Comparison of ENCODE assay signal across 30 cellular contexts in the genomic region with DNA sequence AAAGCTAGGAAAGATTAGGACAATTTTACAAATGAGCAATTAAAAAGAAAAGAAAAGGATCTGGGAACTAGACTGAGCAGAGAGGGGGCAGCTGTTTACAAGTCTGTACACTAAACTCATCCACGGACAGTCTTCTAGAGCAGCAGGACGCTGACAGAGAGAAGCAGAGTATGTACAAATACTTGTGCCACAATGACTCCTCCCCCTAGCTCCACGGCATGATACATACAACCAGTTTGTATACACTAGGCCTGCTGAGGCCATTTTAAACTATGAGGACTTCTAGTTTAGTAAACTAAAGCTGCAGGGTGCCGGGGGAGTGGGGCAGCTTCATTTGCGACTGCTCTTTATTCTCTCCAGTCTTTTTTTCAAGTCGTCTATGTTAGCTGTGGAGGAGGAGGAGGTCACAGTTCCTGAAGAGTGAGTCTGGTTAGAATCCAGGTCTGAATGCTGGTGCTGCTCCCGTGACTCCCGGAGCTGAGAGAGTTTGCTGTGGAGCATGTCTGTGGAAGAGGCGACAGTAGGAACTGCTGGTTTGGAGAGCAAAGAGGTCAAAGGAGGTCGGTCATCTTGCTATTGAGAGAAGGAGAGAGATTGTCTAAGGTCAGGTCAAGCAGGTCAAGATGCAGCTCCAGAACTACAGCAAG. TPM values are rescaled to one million over a fixed set of nuclear protein-coding genes. Genes with fewer than 3 reads are reported as not detected.
DNase-seq lines count a peak whose midpoint lies in the region; ATAC-seq, FAIRE-seq and TF ChIP-seq lines count a peak whose summit lies in the region.
"Had no signal": no experiment of that assay in that cellular context is flagged by ENCODE, and none has a peak within 500 bp of the region (broad histone marks: within the 10 kb centered on the region; RNA-seq: fewer than 3 reads in every experiment).

No MANE protein-coding gene starts in this region.

- no peak overlapping the region for H3K4me2 ChIP-seq in IMR-90 (ENCODE audit: low read depth, low read length)
- H3K4me2 ChIP-seq in K562 (ENCODE audit: insufficient read depth, low read length), result no peak overlapping the region
- no peak overlapping the region for H3K4me2 ChIP-seq in mesenchymal stem cell (ENCODE audit: low read length, poor library complexity, severe bottlenecking)

- H3K9ac ChIP-seq in IMR-90 (ENCODE audit: low read depth, low read length) (no peak overlapping the region), K562 (ENCODE audit: insufficient read depth in 1 of 2, low read depth in 2 of 2, low read length in 2 of 2) (no peak overlapping the region), mesenchymal stem cell (ENCODE audit: low read length) (no peak overlapping the region)

- DNase-seq in A673 (ENCODE audit: low spot score) (no peak), IMR-90 (peak; percentile 39), K562 (ENCODE audit: extremely low read depth in 1 of 4, low spot score in 3 of 4) (peak in 1 of 4 experiments; percentile 8), mesenchymal stem cell (peak; percentile 75), NCI-H2196 treated with DMSO at 0.1 percent for 48 hours (lab: John Stamatoyannopoulos, UW; ENCODE audit: unreplicated experiment) (no peak), DMS 273 (lab: John Stamatoyannopoulos, UW; ENCODE audit: unreplicated experiment) (no peak)
- DNase-seq: activated CD4-positive, alpha-beta T cell treated with anti-CD3 and anti-CD28 coated beads, Interleukin-2, amount 10 ng/mL, durations not matched to agents 24 days and 14 days; activated CD8-positive, alpha-beta memory T cell treated with anti-CD3 and anti-CD28 coated beads, Interleukin-2, amount 10 ng/mL, durations not matched to agents 7 days and 5 days; activated naive CD4-positive, alpha-beta T cell treated with anti-CD3 and anti-CD28 coated beads, Interleukin-2, amount 10 ng/mL, durations not matched to agents 7 days and 5 days; activated T-cell treated with anti-CD3 and anti-CD28 coated beads, Interleukin-2, amount 50 U/mL, for 72 hours; anterior cingulate cortex; dorsolateral prefrontal cortex; mesendoderm; MM.1S; naive B cell; NCI-H1436 treated with DMSO at 0.1 percent for 48 hours; NCI-H2171 treated with DMSO at 0.1 percent for 48 hours; NCI-H82; occipital lobe; T-helper 9 cell; WERI-Rb-1 had no signal

- H3K9me3 ChIP-seq in A673 (ENCODE audit: low read depth, low read length, poor library complexity, severe bottlenecking) (no peaks in the 10 kb centered on the region), IMR-90 (ENCODE audit: control insufficient read depth, insufficient read depth, low read length) (no peaks in the 10 kb centered on the region), K562 (replicated peaks; ENCODE audit: control insufficient read depth, insufficient read depth, low read depth, low read length) (no peaks in the 10 kb centered on the region), mesenchymal stem cell (ENCODE audit: control insufficient read depth, low read length) (no peaks in the 10 kb centered on the region)
- H3K9me3 ChIP-seq: suprapubic skin had no signal

- no peak overlapping the region for H2AFZ ChIP-seq in IMR-90 (replicated peaks; ENCODE audit: low read length, poor library complexity)
- no peak overlapping the region for H2AFZ ChIP-seq in K562 (ENCODE audit: low read depth, low read length)
- H2AFZ ChIP-seq in mesenchymal stem cell (ENCODE audit: low read depth, low read length), result no peak overlapping the region

- TF ChIP-seq RAD21 in IMR-90 (IDR thresholded peaks at IDR 0.05; ENCODE audit: low read length) (no peak), K562 (CRISPR knock-in tag; conservative IDR thresholded peaks at IDR 0.05 in 1 of 2, IDR thresholded peaks at IDR 0.05 in 1 of 2) (no peak)

- dilution Hi-C loops in IMR-90 (cut with HindIII; ENCODE audit: low sequenced_read_pairs, unreplicated experiment), result no loop called here

- H3K14ac ChIP-seq in IMR-90 (replicated peaks; ENCODE audit: low read depth, low read length), result no peak overlapping the region
- no peak overlapping the region for H3K14ac ChIP-seq in mesenchymal stem cell (ENCODE audit: low read length in 2 of 2)

- no peaks in the 10 kb centered on the region for H3K79me2 ChIP-seq in K562 (ENCODE audit: control insufficient read depth, insufficient read depth, low read length)

- H2BK15ac ChIP-seq in IMR-90 (ENCODE audit: low read depth, low read length), result no peak overlapping the region
- H2BK15ac ChIP-seq in mesenchymal stem cell (ENCODE audit: low read depth, poor library complexity, severe bottlenecking), result no peak overlapping the region

- CTCF ChIA-PET in A673 (lab: Charles Lee) (no interaction called here), IMR-90 (lab: Yijun Ruan, JAX) (no interaction called here), K562 (lab: Yijun Ruan, JAX; ENCODE audit: low intra/inter-chr PET ratio) (no interaction called here)

- intact Hi-C loops in A673 (cut with micrococcal nuclease; ENCODE audit: unreplicated experiment), result no loop called here
- intact Hi-C loops in IMR-90 (cut with micrococcal nuclease), result no loop called here
- intact Hi-C loops in K562 (cut with micrococcal nuclease), result no loop called here

- peak overlapping the region; percentile 66 for H2AK9ac ChIP-seq in IMR-90 (replicated peaks; ENCODE audit: low read depth, low read length, poor library complexity)

- H4K5ac ChIP-seq in IMR-90 (ENCODE audit: low read depth, low read length), result no peak overlapping the region

- TF ChIP-seq CTCF in A673 (conservative IDR thresholded peaks at IDR 0.05; ENCODE audit: low read depth, low read length) (no peak), IMR-90 (conservative IDR thresholded peaks at IDR 0.05; ENCODE audit: low read depth, low read length) (no peak), K562 (IDR thresholded peaks at IDR 0.05 in 2 of 3, conservative IDR thresholded peaks at IDR 0.05 in 1 of 3; ENCODE audit: insufficient read depth in 2 of 3, low read depth in 1 of 3, low read length in 3 of 3) (no peak)

- H3K27ac ChIP-seq in A673 (ENCODE audit: low read depth, low read length, poor library complexity, severe bottlenecking) (no peak overlapping the region), IMR-90 (ENCODE audit: insufficient read depth, low read length) (no peak overlapping the region), K562 (ENCODE audit: extremely low read depth, low read depth, low read length) (no peak overlapping the region), mesenchymal stem cell (ENCODE audit: low read length, poor library complexity, severe bottlenecking) (no peak overlapping the region)
- H3K27ac ChIP-seq: C4-2B, epithelial cell of prostate, suprapubic skin, WERI-Rb-1 had no signal

- H2BK12ac ChIP-seq in mesenchymal stem cell (ENCODE audit: low read length in 2 of 2), result no peak overlapping the region

- H4K8ac ChIP-seq in IMR-90 (ENCODE audit: low read depth in 2 of 2, low read length in 2 of 2) (no peak overlapping the region), mesenchymal stem cell (ENCODE audit: low read length) (no peak overlapping the region)

- no peak overlapping the region for H2BK20ac ChIP-seq in IMR-90 (ENCODE audit: low read depth, low read length)

- ATAC-seq in IMR-90 (ENCODE audit: low read depth), result peak; percentile 81
- no peak for ATAC-seq in K562
- ATAC-seq in HG03159 (IDR thresholded peaks at IDR 0.05; ENCODE audit: unreplicated experiment), result no peak
- ATAC-seq: activated CD8-positive, alpha-beta memory T cell treated with anti-CD3 and anti-CD28 coated beads, Interleukin-2, amount 10 ng/mL, durations not matched to agents 7 days and 5 days; activated T-cell treated with anti-CD3 and anti-CD28 coated beads, Interleukin-2, amount 50 U/mL, for 72 hours; Right ventricle myocardium inferior; stimulated activated memory B cell treated with anti-CD40 and anti-IgM and Interleukin-4, amounts not matched to agents 10 μg/mL and 1 μg/mL and 100 μg/mL, for 72 hours had no signal

- peaks cover 80% of the 10 kb centered on the region for H3K36me3 ChIP-seq in A673 (ENCODE audit: insufficient read depth, low read length, poor library complexity, severe bottlenecking)
- H3K36me3 ChIP-seq in IMR-90 (ENCODE audit: control insufficient read depth, insufficient read depth, low read length), result peaks cover 52% of the 10 kb centered on the region
- H3K36me3 ChIP-seq in K562 (ENCODE audit: control insufficient read depth, insufficient read depth, low read length), result peaks cover 76% of the 10 kb centered on the region
- peaks cover 51 to 77% of the 10 kb centered on the region in 2 experiments for H3K36me3 ChIP-seq in mesenchymal stem cell (ENCODE audit: control insufficient read depth in 1 of 2, insufficient read depth in 2 of 2, low read depth in 1 of 2, low read length in 2 of 2)

- no peak for TF ChIP-seq POLR2A in IMR-90 (IDR thresholded peaks at IDR 0.05; ENCODE audit: low read depth, low read length)
- TF ChIP-seq POLR2A in K562 (conservative IDR thresholded peaks at IDR 0.05), result no peak

- BruUV-seq in A673 (replicated peaks; lab: Mats Ljungman, UMichigan), result TSS peak; percentile 70
- BruUV-seq in IMR-90 (replicated peaks; lab: Mats Ljungman, UMichigan), result TSS peak; percentile 95
- TSS peak; percentile 43 for BruUV-seq in K562 (replicated peaks; lab: Mats Ljungman, UMichigan)

- no peaks in the 10 kb centered on the region for H3K27me3 ChIP-seq in A673 (replicated peaks; ENCODE audit: insufficient read depth, low read depth, low read length, poor library complexity)
- no peaks in the 10 kb centered on the region for H3K27me3 ChIP-seq in IMR-90 (ENCODE audit: control insufficient read depth, insufficient read depth, low read length)
- no peaks in the 10 kb centered on the region for H3K27me3 ChIP-seq in K562 (ENCODE audit: control insufficient read depth in 2 of 2, insufficient read depth in 2 of 2, low read length in 2 of 2)
- H3K27me3 ChIP-seq in mesenchymal stem cell (ENCODE audit: control insufficient read depth in 1 of 2, insufficient read depth in 1 of 2, low read length in 2 of 2), result no peaks in the 10 kb centered on the region
- H3K27me3 ChIP-seq: dorsolateral prefrontal cortex, suprapubic skin had no signal

- H2AK5ac ChIP-seq in IMR-90 (ENCODE audit: low read depth, low read length) (no peak overlapping the region), mesenchymal stem cell (ENCODE audit: low read length, severe bottlenecking) (no peak overlapping the region)

- POLR2A ChIA-PET in A673 (lab: Charles Lee; ENCODE audit: low non-redundant PET) (no interaction called here), IMR-90 (lab: Charles Lee; ENCODE audit: unreplicated experiment) (interaction anchor here (0.6 kb wide), 1 partner anchor 46 kb away, joined by 11 read pairs; no protein-coding TSS in a partner anchor), K562 (lab: Yijun Ruan, JAX) (interaction anchor here (0.6 to 2.0 kb wide), 8 partner anchors 9 to 86 kb away, joined by 3 to 6 read pairs (median 4); no protein-coding TSS in a partner anchor)

- H4K20me1 ChIP-seq in IMR-90 (ENCODE audit: insufficient read depth, low read length) (peaks cover 3% of the 10 kb centered on the region; the same call in 1 of the 2 replicates), K562 (replicated peaks; ENCODE audit: control insufficient read depth, insufficient read depth, low read length) (no peaks in the 10 kb centered on the region)

- H3K9me1 ChIP-seq in IMR-90 (ENCODE audit: insufficient read depth, low read length) (peaks cover 4% of the 10 kb centered on the region; the same call in 1 of the 2 replicates), K562 (ENCODE audit: control insufficient read depth, insufficient read depth, low read length) (no peaks in the 10 kb centered on the region)

- no peak overlapping the region for H2BK120ac ChIP-seq in IMR-90 (ENCODE audit: low read depth, low read length)
- H2BK120ac ChIP-seq in mesenchymal stem cell (ENCODE audit: low read depth, low read length), result no peak overlapping the region

- H2BK5ac ChIP-seq in IMR-90 (ENCODE audit: low read depth, low read length, poor library complexity, severe bottlenecking), result no peak overlapping the region
- H2BK5ac ChIP-seq in mesenchymal stem cell (ENCODE audit: low read depth, low read length, poor library complexity, severe bottlenecking), result no peak overlapping the region

- H3K4me3 ChIP-seq in A673 (ENCODE audit: low read depth, low read length, poor library complexity, severe bottlenecking), result no peak overlapping the region
- no peak overlapping the region for H3K4me3 ChIP-seq in IMR-90 (ENCODE audit: insufficient read depth, low read depth, low read length)
- no peak overlapping the region for H3K4me3 ChIP-seq in K562
- H3K4me3 ChIP-seq in mesenchymal stem cell (ENCODE audit: insufficient read depth in 1 of 2, low read depth in 1 of 2, low read length in 2 of 2), result no peak overlapping the region
- H3K4me3 ChIP-seq: dorsolateral prefrontal cortex, skin epidermis, suprapubic skin had no signal

- H3K18ac ChIP-seq in IMR-90 (ENCODE audit: low read depth, low read length) (no peak overlapping the region), mesenchymal stem cell (ENCODE audit: low read depth in 1 of 2, low read length in 2 of 2) (no peak overlapping the region)

- H3K79me1 ChIP-seq in IMR-90 (ENCODE audit: low read depth in 1 of 2, low read length in 2 of 2) (peaks cover 0 to 3% of the 10 kb centered on the region in 2 experiments; a peak in 2 of 4 replicates), mesenchymal stem cell (replicated peaks; ENCODE audit: low read length, poor library complexity, severe bottlenecking) (peaks cover 3% of the 10 kb centered on the region)

- no peak overlapping the region for H3K23ac ChIP-seq in IMR-90 (ENCODE audit: low read depth, low read length)
- no peak overlapping the region for H3K23ac ChIP-seq in mesenchymal stem cell (ENCODE audit: low read length in 2 of 2)

- no peak overlapping the region for H3K56ac ChIP-seq in IMR-90 (ENCODE audit: extremely low read depth, insufficient read depth, low read length)

- no peak for TF ChIP-seq EP300 in K562 (IDR thresholded peaks at IDR 0.05; ENCODE audit: low read length)

- no peak for FAIRE-seq in K562 (lab: Jason Lieb, UNC)

- in situ Hi-C loops in IMR-90 (cut with MboI; ENCODE audit: low sequenced_read_pairs), result no loop called here
- in situ Hi-C loops in K562 (cut with MboI), result loop anchor here (10.0 kb wide), 1 partner anchor 391 kb away; no protein-coding TSS in a partner anchor

- H3K4me1 ChIP-seq in A673 (ENCODE audit: insufficient read depth, low read length, poor library complexity, severe bottlenecking), result no peaks in the 10 kb centered on the region
- peaks cover 4% of the 10 kb centered on the region for H3K4me1 ChIP-seq in IMR-90 (ENCODE audit: control insufficient read depth, insufficient read depth, low read length)
- no peaks in the 10 kb centered on the region; a peak in 1 of 5 replicates for H3K4me1 ChIP-seq in K562 (replicated peaks in 1 of 2; ENCODE audit: control insufficient read depth in 2 of 2, insufficient read depth in 2 of 2, low read length in 2 of 2)
- no peaks in the 10 kb centered on the region for H3K4me1 ChIP-seq in mesenchymal stem cell (ENCODE audit: control insufficient read depth, insufficient read depth, low read depth, low read length)
- H3K4me1 ChIP-seq: suprapubic skin had no signal

- H3K4ac ChIP-seq in IMR-90 (ENCODE audit: low read depth, low read length) (no peak overlapping the region), mesenchymal stem cell (ENCODE audit: low read depth in 1 of 2, low read length in 2 of 2) (no peak overlapping the region)

- H4K91ac ChIP-seq in IMR-90 (ENCODE audit: insufficient read depth, low read depth, low read length), result no peak overlapping the region
- H4K91ac ChIP-seq in mesenchymal stem cell (ENCODE audit: low read length), result no peak overlapping the region

- 100% methylated on average over 3 of the region's 10 CpGs; no CpG with 5 or more reads in 1 of the 2 experiments for WGBS in IMR-90 (ENCODE audit: extremely low coverage in 2 of 2, insufficient read length in 1 of 2), 2 experiments
- 90% methylated on average over 9 of the region's 10 CpGs for WGBS in K562 (ENCODE audit: insufficient coverage, low coverage, missing lambda C conversion rate)
- WGBS in mesenchymal stem cell, result 85% methylated on average over 7 of the region's 10 CpGs

RNA-seq across cellular contexts. Expression of a gene that starts 24.8 kb away (rescaled TPM):
- total RNA-seq in A673 (2021), result not detected in 2 replicates
- total RNA-seq in IMR-90 (2012; rRNA removed), result not detected in 2 replicates
- not detected in 2 replicates for polyA plus RNA-seq in IMR-90 (2012; rRNA removed)
- 0.02 TPM in 2 replicates for polyA plus RNA-seq in IMR-90 (2012; cell fraction: cytosol; rRNA removed)
- 0.16 and 0.70 TPM in 2 replicates for polyA plus RNA-seq in IMR-90 (2012; cell fraction: nucleus; rRNA removed; ENCODE audit: low replicate concordance)
- not detected in 2 replicates for total RNA-seq in K562 (2011; cell fraction: chromatin; rRNA removed; ENCODE audit: low replicate concordance)
- not detected in 2 replicates for total RNA-seq in K562 (2011; cell fraction: nucleolus; rRNA removed)
- total RNA-seq in K562 (2011; cell fraction: nucleoplasm; rRNA removed), result not detected in 2 replicates
- not detected in 2 replicates for total RNA-seq in K562 (2014; rRNA removed)
- not detected in 2 replicates for total RNA-seq in K562 (2014; rRNA removed; fragmentation: Illumina TruSeq; extraction: Trizol)
- total RNA-seq in K562 (2015; rRNA removed; fragmentation: Illumina TruSeq; extraction: Trizol), result not detected in 2 replicates
- 0.16 and 0.22 TPM in 2 replicates for total RNA-seq in K562 (2021)
- polyA plus RNA-seq in K562 (2011; rRNA removed), result not detected in 2 replicates
- not detected in 2 replicates for polyA plus RNA-seq in K562 (2011; cell fraction: cytosol; rRNA removed)
- not detected in 2 replicates for polyA plus RNA-seq in K562 (2011; cell fraction: nucleus; rRNA removed)
- polyA plus RNA-seq in K562 (2012), result not detected in 2 replicates
- not detected in 2 replicates for polyA plus RNA-seq in K562 (2014; fragmentation: Illumina TruSeq; extraction: Trizol)
- polyA plus RNA-seq in K562 (2014; fragmentation: Nextera tagmentation; extraction: Ambion mirVana), result not detected
- not detected in 2 replicates for polyA plus RNA-seq in K562 (2014; rRNA removed)
- polyA minus RNA-seq in K562 (2011; rRNA and poly(A)+ RNA removed), result not detected in 2 replicates
- polyA minus RNA-seq in K562 (2011; cell fraction: cytosol; rRNA and poly(A)+ RNA removed), result 2.4 TPM in 1 of 2 replicates, not detected in the other
- polyA minus RNA-seq in K562 (2011; cell fraction: nucleus; rRNA and poly(A)+ RNA removed), result not detected in 2 replicates
- polyA plus RNA-seq in mesenchymal stem cell (2013, experiment 1 of 2), result not detected
- not detected for polyA plus RNA-seq in mesenchymal stem cell (2013, experiment 2 of 2)
- total RNA-seq: activated CD8-positive, alpha-beta memory T cell treated with anti-CD3 and anti-CD28 coated beads, Interleukin-2, amount 10 ng/mL, durations not matched to agents 7 days and 5 days; activated T-cell treated with anti-CD3 and anti-CD28 coated beads, Interleukin-2, amount 50 U/mL, for 72 hours; Right ventricle myocardium inferior; urinary bladder had no signal
- polyA plus RNA-seq: AG04450 had no signal

RNA-seq across cellular contexts. Expression of a gene that starts 43.0 kb away (rescaled TPM):
- 33.9 and 40.1 TPM in 2 replicates for total RNA-seq in A673 (2021)
- 9.5 and 10.3 TPM in 2 replicates for total RNA-seq in IMR-90 (2012; rRNA removed)
- polyA plus RNA-seq in IMR-90 (2012; rRNA removed), result 10.4 and 11.1 TPM in 2 replicates
- 5.4 and 8.6 TPM in 2 replicates for polyA plus RNA-seq in IMR-90 (2012; cell fraction: cytosol; rRNA removed)
- polyA plus RNA-seq in IMR-90 (2012; cell fraction: nucleus; rRNA removed; ENCODE audit: low replicate concordance), result 16.7 and 32.2 TPM in 2 replicates
- total RNA-seq in K562 (2011; cell fraction: chromatin; rRNA removed; ENCODE audit: low replicate concordance), result 16.0 and 39.3 TPM in 2 replicates
- total RNA-seq in K562 (2011; cell fraction: nucleolus; rRNA removed), result 22.9 and 32.4 TPM in 2 replicates
- 20.5 and 21.6 TPM in 2 replicates for total RNA-seq in K562 (2011; cell fraction: nucleoplasm; rRNA removed)
- 11.8 and 12.2 TPM in 2 replicates for total RNA-seq in K562 (2014; rRNA removed)
- total RNA-seq in K562 (2014; rRNA removed; fragmentation: Illumina TruSeq; extraction: Trizol), result 7.3 and 7.4 TPM in 2 replicates
- 12.8 and 14.1 TPM in 2 replicates for total RNA-seq in K562 (2015; rRNA removed; fragmentation: Illumina TruSeq; extraction: Trizol)
- 17.4 and 18.4 TPM in 2 replicates for total RNA-seq in K562 (2021)
- polyA plus RNA-seq in K562 (2011; rRNA removed), result 4.5 and 7.6 TPM in 2 replicates
- 5.7 and 12.0 TPM in 2 replicates for polyA plus RNA-seq in K562 (2011; cell fraction: cytosol; rRNA removed)
- 13.3 and 21.7 TPM in 2 replicates for polyA plus RNA-seq in K562 (2011; cell fraction: nucleus; rRNA removed)
- polyA plus RNA-seq in K562 (2012), result 8.5 and 12.1 TPM in 2 replicates
- 7.4 and 10.8 TPM in 2 replicates for polyA plus RNA-seq in K562 (2014; fragmentation: Illumina TruSeq; extraction: Trizol)
- under 1 TPM; 0.15 to 0.38 TPM for polyA plus RNA-seq in K562 (2014; fragmentation: Nextera tagmentation; extraction: Ambion mirVana)
- polyA plus RNA-seq in K562 (2014; rRNA removed), result 7.0 and 10.0 TPM in 2 replicates
- 4.6 and 4.8 TPM in 2 replicates for polyA minus RNA-seq in K562 (2011; rRNA and poly(A)+ RNA removed)
- 5.2 and 8.7 TPM in 2 replicates for polyA minus RNA-seq in K562 (2011; cell fraction: cytosol; rRNA and poly(A)+ RNA removed)
- 14.1 and 19.8 TPM in 2 replicates for polyA minus RNA-seq in K562 (2011; cell fraction: nucleus; rRNA and poly(A)+ RNA removed)
- polyA plus RNA-seq in mesenchymal stem cell (2013, experiment 1 of 2), result 5.9 TPM
- polyA plus RNA-seq in mesenchymal stem cell (2013, experiment 2 of 2), result 5.5 TPM

RNA-seq across cellular contexts. Expression of a gene that starts 43.4 kb away (rescaled TPM):
- total RNA-seq in A673 (2021) (89.3 and 92.8 TPM in 2 replicates), IMR-90 (2012; rRNA removed) (28.1 and 46.6 TPM in 2 replicates), K562 (2014; rRNA removed) (7.4 and 11.1 TPM in 2 replicates), K562 (2014; rRNA removed; fragmentation: Illumina TruSeq; extraction: Trizol) (5.9 and 6.9 TPM in 2 replicates), K562 (2015; rRNA removed; fragmentation: Illumina TruSeq; extraction: Trizol) (10.7 and 11.3 TPM in 2 replicates), K562 (2021) (30.3 and 30.4 TPM in 2 replicates)
- polyA plus RNA-seq in IMR-90 (2012; rRNA removed) (75.7 and 78.8 TPM in 2 replicates), K562 (2011; rRNA removed) (8.2 and 13.2 TPM in 2 replicates), K562 (2014; fragmentation: Illumina TruSeq; extraction: Trizol) (25.0 and 26.7 TPM in 2 replicates), K562 (2014; fragmentation: Nextera tagmentation; extraction: Ambion mirVana) (1 to 10 TPM; 3.6 to 5.7 TPM), K562 (2014; rRNA removed) (14.1 and 14.2 TPM in 2 replicates)
- 77.3 and 77.9 TPM in 2 replicates for polyA plus RNA-seq in IMR-90 (2012; cell fraction: cytosol; rRNA removed)
- 56.6 and 87.7 TPM in 2 replicates for polyA plus RNA-seq in IMR-90 (2012; cell fraction: nucleus; rRNA removed; ENCODE audit: low replicate concordance)
- total RNA-seq in K562 (2011; cell fraction: chromatin; rRNA removed; ENCODE audit: low replicate concordance), result 36.7 and 76.2 TPM in 2 replicates
- total RNA-seq in K562 (2011; cell fraction: nucleolus; rRNA removed), result 31.7 and 34.5 TPM in 2 replicates
- total RNA-seq in K562 (2011; cell fraction: nucleoplasm; rRNA removed), result 30.6 and 40.3 TPM in 2 replicates
- polyA plus RNA-seq in K562 (2011; cell fraction: cytosol; rRNA removed), result 10.8 and 17.1 TPM in 2 replicates
- polyA plus RNA-seq in K562 (2011; cell fraction: nucleus; rRNA removed), result 11.1 and 18.2 TPM in 2 replicates
- 16.3 and 23.1 TPM in 2 replicates for polyA plus RNA-seq in K562 (2012)
- 23.5 and 26.8 TPM in 2 replicates for polyA minus RNA-seq in K562 (2011; rRNA and poly(A)+ RNA removed)
- 27.3 and 29.4 TPM in 2 replicates for polyA minus RNA-seq in K562 (2011; cell fraction: cytosol; rRNA and poly(A)+ RNA removed)
- 11.3 and 15.9 TPM in 2 replicates for polyA minus RNA-seq in K562 (2011; cell fraction: nucleus; rRNA and poly(A)+ RNA removed)
- 92.7 TPM for polyA plus RNA-seq in mesenchymal stem cell (2013, experiment 1 of 2)
- polyA plus RNA-seq in mesenchymal stem cell (2013, experiment 2 of 2), result 87.5 TPM

Comparison
In these comparisons a context has a peak if more than half of its experiments do, and no peak if none do; other contexts are left out.
1. DNase-seq: peak in IMR-90 (single experiment) and mesenchymal stem cell (single experiment); none in A673 (single experiment), NCI-H2196 treated with DMSO at 0.1 percent for 48 hours (single experiment) and DMS 273 (single experiment).